ENCODE assay signal across 8 cellular contexts in genomic region chr9:137694962-137695875, GRCh38.
A peak's percentile ranks its signal among the peaks of the same experiment; 100 is the strongest.
DNase-seq lines count a peak whose midpoint lies in the region; ATAC-seq, FAIRE-seq and TF ChIP-seq lines count a peak whose summit lies in the region.

No MANE protein-coding gene starts in this region.

- H3K4me3 ChIP-seq in WI38 (ENCODE audit: low read depth, low read length): no peak overlapping the region
- H3K4me3 ChIP-seq in pancreas: no peak overlapping the region

- FAIRE-seq in GM19239 (lab: Jason Lieb, UNC) (peak; percentile 52), pancreas (lab: Jason Lieb, UNC) (no peak)

- intact Hi-C loops in Right ventricle myocardium superior (cut with DNase I) (no loop called here), pancreas (cut with DNase I) (loop anchor here in 1 of 3 donors (10.0 kb wide), 1 partner anchor 130 kb away; no protein-coding TSS in a partner anchor)

- no peaks in the 10 kb centered on the region for H3K27me3 ChIP-seq in pancreas

- H3K27ac ChIP-seq in pancreas: peak overlapping the region in 3 of 4 donors; percentile 34 to 50 (median 42)

- ATAC-seq in Right ventricle myocardium superior (ENCODE audit: poor library complexity) (peak; percentile 84), pancreas (peak; percentile 86 to 98 (median 94))

- DNase-seq in AG09319 (ENCODE audit: extremely low read depth, low read depth): no peak
- no peak for DNase-seq in GM19239 (ENCODE audit: insufficient read length, low spot score)
- DNase-seq in Right ventricle myocardium superior: peak; percentile 72
- DNase-seq in pancreas: peak; percentile 55 to 85 (median 70)
- no peak for DNase-seq in NCI-H446 (lab: John Stamatoyannopoulos, UW)
- no peak for DNase-seq in NCI-H146 treated with DMSO at 0.1 percent for 48 hours (lab: John Stamatoyannopoulos, UW; ENCODE audit: unreplicated experiment)
- DNase-seq in DMS153 (lab: John Stamatoyannopoulos, UW): no peak

- TF ChIP-seq CTCF in AG09319 (IDR thresholded peaks at IDR 0.05; ENCODE audit: low read depth, low read length) (peak; percentile 54), WI38 (IDR thresholded peaks at IDR 0.05; ENCODE audit: low read depth, low read length) (peak; percentile 43), pancreas (IDR thresholded peaks at IDR 0.05) (peak; percentile 57 to 78 (median 68))

- 49 to 53% methylated on average over 22 of the region's 22 CpGs for WGBS in pancreas, 2 donors

- H3K36me3 ChIP-seq in pancreas: no peaks in the 10 kb centered on the region

- peaks cover 0 to 5% (median 0%) of the 10 kb centered on the region in 3 donors for H3K4me1 ChIP-seq in pancreas

- no peaks in the 10 kb centered on the region for H3K9me3 ChIP-seq in pancreas

Comparison
In these comparisons a context has a peak if more than half of its experiments do, and no peak if none do; other contexts are left out.
1. DNase-seq: peak in Right ventricle myocardium superior (single experiment) and pancreas (6 of 6); none in AG09319 (single experiment), GM19239 (single experiment), NCI-H446 (0 of 2), NCI-H146 treated with DMSO at 0.1 percent for 48 hours (single experiment) and DMS153 (single experiment).
2. Peak in every context shown above with its lines, with median percentiles within 50 percentile points of each other: CTCF ChIP-seq.